9 cellular contexts compared by ENCODE assay signal in genomic region chr7:131249003-131249402, GRCh38.
DNase-seq lines count a peak whose midpoint lies in the region; ATAC-seq and TF ChIP-seq lines count a peak whose summit lies in the region.
"Had no signal": no experiment of that assay in that cellular context is flagged by ENCODE, and none has a peak within 500 bp of the region (broad histone marks: within the 10 kb centered on the region; RNA-seq: fewer than 3 reads in every experiment).

No MANE protein-coding gene starts in this region.

- H3K4me1 Mint-ChIP-seq in activated T-cell treated with anti-CD3 and anti-CD28 coated beads, Interleukin-2, amount 50 U/mL, for 72 hours (ENCODE audit: low read depth) = peaks cover 2% of the 10 kb centered on the region

- H3K36me3 Mint-ChIP-seq in activated T-cell treated with anti-CD3 and anti-CD28 coated beads, Interleukin-2, amount 50 U/mL, for 72 hours (ENCODE audit: insufficient read depth in 2 of 2) = peaks cover 4 to 5% of the 10 kb centered on the region in 2 donors
- H3K36me3 Mint-ChIP-seq: activated naive CD8-positive, alpha-beta T cell treated with anti-CD3 and anti-CD28 coated beads, Interleukin-2, amount 10 ng/mL, durations not matched to agents 7 days and 5 days had no signal

- no peak overlapping the region for H3K4me3 Mint-ChIP-seq in activated T-cell treated with anti-CD3 and anti-CD28 coated beads, Interleukin-2, amount 50 U/mL, for 72 hours
- H3K4me3 Mint-ChIP-seq: activated naive CD8-positive, alpha-beta T cell treated with anti-CD3 and anti-CD28 coated beads, Interleukin-2, amount 10 ng/mL, durations not matched to agents 7 days and 5 days had no signal

- DNase-seq in BJ (ENCODE audit: low read depth) = peak; percentile 90
- peak; percentile 91 for DNase-seq in RKO (ENCODE audit: low spot score)
- DNase-seq in fibroblast of mammary gland (ENCODE audit: low read depth) = peak; percentile 98
- no peak for DNase-seq in omental fat pad (ENCODE audit: low spot score)
- DNase-seq in activated T-cell treated with anti-CD3 and anti-CD28 coated beads, Interleukin-2, amount 50 U/mL, for 72 hours = no peak
- no peak for DNase-seq in stimulated activated CD4-positive, alpha-beta T cell treated with anti-CD3 and anti-CD28 coated beads, Interleukin-15, amount 100 ng/mL, for 24 hours
- DNase-seq: activated naive CD8-positive, alpha-beta T cell treated with anti-CD3 and anti-CD28 coated beads, Interleukin-2, amount 10 ng/mL, durations not matched to agents 7 days and 5 days had no signal

- CTCF ChIA-PET in BJ (lab: Yijun Ruan, JAX) = interaction anchor here (0.6 kb wide), 1 partner anchor 28 kb away, joined by 3 read pairs; no protein-coding TSS in a partner anchor

- POLR2A ChIA-PET in BJ (lab: Charles Lee) = no interaction called here

- H3K9me3 Mint-ChIP-seq in activated T-cell treated with anti-CD3 and anti-CD28 coated beads, Interleukin-2, amount 50 U/mL, for 72 hours = peaks cover 5% of the 10 kb centered on the region in 2 donors

- H3K4me3 ChIP-seq in BJ (ENCODE audit: low read depth, low read length) (no peak overlapping the region), fibroblast of mammary gland (ENCODE audit: control insufficient read depth, low read depth, low read length) (no peak overlapping the region)

- no peak overlapping the region for H3K27ac Mint-ChIP-seq in activated T-cell treated with anti-CD3 and anti-CD28 coated beads, Interleukin-2, amount 50 U/mL, for 72 hours
- H3K27ac Mint-ChIP-seq: activated naive CD8-positive, alpha-beta T cell treated with anti-CD3 and anti-CD28 coated beads, Interleukin-2, amount 10 ng/mL, durations not matched to agents 7 days and 5 days had no signal

- TF ChIP-seq CTCF in BJ (IDR thresholded peaks at IDR 0.05; ENCODE audit: insufficient read depth, low read depth, low read length) (no peak), fibroblast of mammary gland (conservative IDR thresholded peaks at IDR 0.05; ENCODE audit: control insufficient read depth, insufficient read depth, low read depth, low read length) (no peak), omental fat pad (IDR thresholded peaks at IDR 0.05) (no peak)

- peak; percentile 82 for ATAC-seq in omental fat pad (ENCODE audit: low FRiP score)
- ATAC-seq in GM18873 (IDR thresholded peaks at IDR 0.05; ENCODE audit: low FRiP score, unreplicated experiment) = no peak
- no peak for ATAC-seq in activated T-cell treated with anti-CD3 and anti-CD28 coated beads, Interleukin-2, amount 50 U/mL, for 72 hours (replicated peaks in 1 of 2)
- ATAC-seq in GM21526 (IDR thresholded peaks at IDR 0.05; ENCODE audit: low FRiP score, unreplicated experiment) = no peak

- peaks cover 22% of the 10 kb centered on the region for H3K27me3 Mint-ChIP-seq in activated T-cell treated with anti-CD3 and anti-CD28 coated beads, Interleukin-2, amount 50 U/mL, for 72 hours (ENCODE audit: low read depth)

- H3K27me3 ChIP-seq in BJ (ENCODE audit: control insufficient read depth, insufficient read depth, low read length) = no peaks in the 10 kb centered on the region

- no peaks in the 10 kb centered on the region; the same call in 1 of the 2 replicates for H3K36me3 ChIP-seq in BJ (ENCODE audit: control insufficient read depth, insufficient read depth, low read length)

Comparison
In these comparisons a context has a peak if more than half of its experiments do, and no peak if none do; other contexts are left out.
1. DNase-seq: peak in BJ (single experiment), RKO (single experiment) and fibroblast of mammary gland (single experiment); none in omental fat pad (single experiment), activated T-cell treated with anti-CD3 and anti-CD28 coated beads, Interleukin-2, amount 50 U/mL, for 72 hours (0 of 2) and stimulated activated CD4-positive, alpha-beta T cell treated with anti-CD3 and anti-CD28 coated beads, Interleukin-15, amount 100 ng/mL, for 24 hours (single experiment).